8 cellular contexts compared by ENCODE assay signal in the genomic region with DNA sequence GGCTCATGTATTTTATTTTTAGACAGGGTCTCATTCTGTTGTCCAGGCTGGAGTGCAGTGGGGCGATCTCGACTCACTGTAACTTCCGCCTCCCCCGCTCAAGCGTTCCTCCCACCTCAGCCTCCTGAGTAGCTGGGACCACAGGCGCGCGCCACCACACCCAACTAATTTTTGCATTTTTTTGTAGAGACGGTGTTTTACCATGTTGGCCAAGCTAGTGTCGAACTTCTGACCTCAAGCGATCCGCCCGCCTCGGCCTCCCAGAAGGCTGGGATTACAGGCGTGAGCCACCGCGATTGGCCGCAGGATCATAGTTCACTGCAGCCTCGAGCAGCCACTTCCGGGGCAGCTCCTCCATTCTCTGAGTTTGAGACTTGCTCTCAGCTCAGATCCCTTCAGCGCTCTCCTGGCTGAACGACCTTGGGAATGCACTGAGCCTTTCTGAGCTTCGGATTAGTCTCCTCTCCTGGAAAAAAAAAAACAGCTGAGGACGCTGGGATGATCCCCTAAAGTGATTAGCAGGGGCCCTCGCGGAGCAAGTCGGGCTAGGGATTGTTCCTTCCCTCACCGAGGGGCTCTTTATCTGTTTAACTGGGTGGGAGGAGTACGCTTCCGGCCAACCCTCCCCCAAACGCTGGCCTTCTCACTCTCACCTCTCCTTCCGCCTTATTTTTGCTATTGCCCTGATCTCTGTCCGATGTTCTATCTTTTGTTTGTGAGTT. TPM values are rescaled to one million over a fixed set of nuclear protein-coding genes. Genes with fewer than 3 reads are reported as not detected.
DNase-seq lines count a peak whose midpoint lies in the region; TF ChIP-seq lines count a peak whose summit lies in the region.

No MANE protein-coding gene starts in this region.

- TF ChIP-seq CTCF in WERI-Rb-1 (IDR thresholded peaks at IDR 0.05; ENCODE audit: low read depth, low read length), result no peak

- H3K4me1 Mint-ChIP-seq in activated CD4-positive, alpha-beta T cell treated with anti-CD3 and anti-CD28 coated beads, Interleukin-2, amount 10 ng/mL, durations not matched to agents 7 days and 5 days, result peaks cover 44% of the 10 kb centered on the region

- H3K27ac ChIP-seq in WERI-Rb-1 (peak overlapping the region; percentile 93), stomach smooth muscle (ENCODE audit: low read length) (no peak overlapping the region), caudate nucleus (ENCODE audit: low read depth, low read length) (no peak overlapping the region)

- CTCF ChIA-PET in activated CD4-positive, alpha-beta T cell treated with anti-CD3 and anti-CD28 coated beads, Interleukin-2, amount 10 ng/mL, durations not matched to agents 7 days and 5 days (lab: Charles Lee), result interaction anchor here (0.9 to 4.2 kb wide), 5 partner anchors 12 to 120 kb away, joined by 3 to 19 read pairs (median 4); a partner anchor contains a TSS

- no peaks in the 10 kb centered on the region for H3K9me3 Mint-ChIP-seq in activated CD4-positive, alpha-beta T cell treated with anti-CD3 and anti-CD28 coated beads, Interleukin-2, amount 10 ng/mL, durations not matched to agents 7 days and 5 days

- peaks cover 25% of the 10 kb centered on the region for H3K4me1 ChIP-seq in stomach smooth muscle (ENCODE audit: control insufficient read depth, insufficient read depth, low read length)

- H3K9me3 ChIP-seq in WERI-Rb-1 (ENCODE audit: severe bottlenecking) (no peaks in the 10 kb centered on the region), stomach smooth muscle (ENCODE audit: control insufficient read depth in 2 of 2, low read length in 2 of 2) (no peaks in the 10 kb centered on the region)

- peak overlapping the region; percentile 88 for H3K27ac Mint-ChIP-seq in activated CD4-positive, alpha-beta T cell treated with anti-CD3 and anti-CD28 coated beads, Interleukin-2, amount 10 ng/mL, durations not matched to agents 7 days and 5 days

- peak overlapping the region; percentile 89 for H3K4me3 Mint-ChIP-seq in activated CD4-positive, alpha-beta T cell treated with anti-CD3 and anti-CD28 coated beads, Interleukin-2, amount 10 ng/mL, durations not matched to agents 7 days and 5 days

- peaks cover 5% of the 10 kb centered on the region for H3K36me3 Mint-ChIP-seq in activated CD4-positive, alpha-beta T cell treated with anti-CD3 and anti-CD28 coated beads, Interleukin-2, amount 10 ng/mL, durations not matched to agents 7 days and 5 days (ENCODE audit: low read depth)

- H3K4me3 ChIP-seq in WERI-Rb-1 (ENCODE audit: low read depth, low read length) (peak overlapping the region; percentile 90), iPS-11a (ENCODE audit: low read depth, low read length) (peak overlapping the region; percentile 72), stomach smooth muscle (ENCODE audit: low read length in 2 of 2) (peak overlapping the region; percentile 86 to 88)

- POLR2A ChIA-PET in activated CD4-positive, alpha-beta T cell treated with anti-CD3 and anti-CD28 coated beads, Interleukin-2, amount 10 ng/mL, durations not matched to agents 7 days and 5 days (lab: Charles Lee), result interaction anchor here (0.6 kb wide), 1 partner anchor 26 kb away, joined by 3 read pairs; no protein-coding TSS in a partner anchor

- no peaks in the 10 kb centered on the region for H3K27me3 Mint-ChIP-seq in activated CD4-positive, alpha-beta T cell treated with anti-CD3 and anti-CD28 coated beads, Interleukin-2, amount 10 ng/mL, durations not matched to agents 7 days and 5 days

- no peak for DNase-seq in activated CD4-positive, alpha-beta T cell treated with anti-CD3 and anti-CD28 coated beads, Interleukin-2, amount 10 ng/mL, durations not matched to agents 7 days and 5 days
- DNase-seq in activated CD4-positive, alpha-beta T cell treated with anti-CD3 and anti-CD28 coated beads for 4 hours, result no peak
- peak; percentile 93 for DNase-seq in WERI-Rb-1
- DNase-seq in kidney tubule cell (ENCODE audit: low spot score), result no peak
- no peak for DNase-seq in putamen (ENCODE audit: low spot score)
- DNase-seq in caudate nucleus (lab: John Stamatoyannopoulos, UW), result no peak

- H3K9ac ChIP-seq in stomach smooth muscle (ENCODE audit: low read length in 2 of 2), result peak overlapping the region in 1 of 2 donors; percentile 91

- H3K36me3 ChIP-seq in WERI-Rb-1 (peaks cover 32% of the 10 kb centered on the region), stomach smooth muscle (ENCODE audit: control insufficient read depth in 2 of 2, insufficient read depth in 2 of 2, low read length in 2 of 2) (no peaks in the 10 kb centered on the region)

- H3K27me3 ChIP-seq in WERI-Rb-1 (ENCODE audit: insufficient read depth, low read depth, severe bottlenecking) (no peaks in the 10 kb centered on the region), stomach smooth muscle (ENCODE audit: control insufficient read depth in 1 of 2, insufficient read depth in 2 of 2, low read length in 2 of 2) (peaks cover 0 to 7% of the 10 kb centered on the region in 2 donors)

RNA-seq across cellular contexts. Expression of a gene that starts 1.1 kb away (rescaled TPM):
- 100 to 1,000 TPM; 122 to 151 TPM for total RNA-seq in activated CD4-positive, alpha-beta T cell treated with anti-CD3 and anti-CD28 coated beads, Interleukin-2, amount 10 ng/mL, durations not matched to agents 7 days and 5 days

RNA-seq across cellular contexts. Expression of a gene that starts 12.2 kb away (rescaled TPM):
- total RNA-seq in activated CD4-positive, alpha-beta T cell treated with anti-CD3 and anti-CD28 coated beads, Interleukin-2, amount 10 ng/mL, durations not matched to agents 7 days and 5 days, result 10 to 100 TPM; 49.7 to 50.9 TPM

RNA-seq across cellular contexts. Expression of a gene that starts 17.3 kb away (rescaled TPM):
- under 1 TPM in 1 of 2 experiments, not detected in 1; 0.08 TPM for total RNA-seq in activated CD4-positive, alpha-beta T cell treated with anti-CD3 and anti-CD28 coated beads, Interleukin-2, amount 10 ng/mL, durations not matched to agents 7 days and 5 days

RNA-seq across cellular contexts. Expression of a gene that starts 31.4 kb away (rescaled TPM):
- total RNA-seq in activated CD4-positive, alpha-beta T cell treated with anti-CD3 and anti-CD28 coated beads, Interleukin-2, amount 10 ng/mL, durations not matched to agents 7 days and 5 days, result not detected

RNA-seq across cellular contexts. Expression of a gene that starts 36.6 kb away (rescaled TPM):
- total RNA-seq in activated CD4-positive, alpha-beta T cell treated with anti-CD3 and anti-CD28 coated beads, Interleukin-2, amount 10 ng/mL, durations not matched to agents 7 days and 5 days, result not detected
